In genomic region chr2:40371525-40372277, GRCh38 we compare ENCODE assay signal across 10 cellular contexts.
A peak's percentile ranks its signal among the peaks of the same experiment; 100 is the strongest.
DNase-seq lines count a peak whose midpoint lies in the region; ATAC-seq lines count a peak whose summit lies in the region.
"Had no signal": no experiment of that assay in that cellular context is flagged by ENCODE, and none has a peak within 500 bp of the region (broad histone marks: within the 10 kb centered on the region; RNA-seq: fewer than 3 reads in every experiment).

No MANE protein-coding gene starts in this region.

- peaks cover 7% of the 10 kb centered on the region for H3K79me1 ChIP-seq in mesenchymal stem cell (replicated peaks; ENCODE audit: low read length, poor library complexity, severe bottlenecking)

- peak overlapping the region in 1 of 2 experiments; percentile 41 for H3K4ac ChIP-seq in mesenchymal stem cell (ENCODE audit: low read depth in 1 of 2, low read length in 2 of 2)

- no peaks in the 10 kb centered on the region for H3K9me3 ChIP-seq in duodenal mucosa (ENCODE audit: control insufficient read depth in 1 of 2, low read length in 2 of 2)
- no peaks in the 10 kb centered on the region for H3K9me3 ChIP-seq in mesenchymal stem cell (ENCODE audit: control insufficient read depth, low read length)
- H3K9me3 ChIP-seq: breast epithelium had no signal

- no peak overlapping the region for H2BK12ac ChIP-seq in mesenchymal stem cell (ENCODE audit: low read length in 2 of 2)

- peak overlapping the region; percentile 96 for H2AK5ac ChIP-seq in mesenchymal stem cell (ENCODE audit: low read length, severe bottlenecking)

- H3K14ac ChIP-seq in mesenchymal stem cell (ENCODE audit: low read length in 2 of 2): no peak overlapping the region

- no peak overlapping the region for H3K23ac ChIP-seq in mesenchymal stem cell (ENCODE audit: low read length in 2 of 2)

- H3K4me1 ChIP-seq in duodenal mucosa (ENCODE audit: control insufficient read depth in 1 of 2, insufficient read depth in 2 of 2, low read length in 2 of 2) (no peaks in the 10 kb centered on the region), mesenchymal stem cell (ENCODE audit: control insufficient read depth, insufficient read depth, low read depth, low read length) (no peaks in the 10 kb centered on the region)
- H3K4me1 ChIP-seq: breast epithelium had no signal

- H4K91ac ChIP-seq in mesenchymal stem cell (ENCODE audit: low read length): no peak overlapping the region

- peak overlapping the region; percentile 13 for H3K27ac ChIP-seq in duodenal mucosa (ENCODE audit: low read depth, low read length)
- peak overlapping the region; percentile 78 for H3K27ac ChIP-seq in mesenchymal stem cell (ENCODE audit: low read length, poor library complexity, severe bottlenecking)
- H3K27ac ChIP-seq: breast epithelium had no signal

- no peak overlapping the region for H3K18ac ChIP-seq in mesenchymal stem cell (ENCODE audit: low read depth in 1 of 2, low read length in 2 of 2)

- 5% methylated on average over 2 of the region's 4 CpGs for WGBS in mesenchymal stem cell

- no peak overlapping the region for H4K8ac ChIP-seq in mesenchymal stem cell (ENCODE audit: low read length)

- H2BK5ac ChIP-seq in mesenchymal stem cell (ENCODE audit: low read depth, low read length, poor library complexity, severe bottlenecking): no peak overlapping the region

- H3K9ac ChIP-seq in duodenal mucosa (ENCODE audit: low read depth in 1 of 2, low read length in 2 of 2): peak overlapping the region in 1 of 2 donors; percentile 6
- H3K9ac ChIP-seq in mesenchymal stem cell (ENCODE audit: low read length): peak overlapping the region; percentile 68

- no peak overlapping the region for H2BK120ac ChIP-seq in mesenchymal stem cell (ENCODE audit: low read depth, low read length)

- no peaks in the 10 kb centered on the region for H3K36me3 ChIP-seq in duodenal mucosa (ENCODE audit: control insufficient read depth in 1 of 2, insufficient read depth in 2 of 2, low read length in 2 of 2)
- H3K36me3 ChIP-seq in mesenchymal stem cell (ENCODE audit: control insufficient read depth in 1 of 2, insufficient read depth in 2 of 2, low read depth in 1 of 2, low read length in 2 of 2): no peaks in the 10 kb centered on the region
- H3K36me3 ChIP-seq: breast epithelium had no signal

- H3K27me3 ChIP-seq in duodenal mucosa (ENCODE audit: control insufficient read depth in 1 of 2, insufficient read depth in 2 of 2, low read length in 2 of 2): no peaks in the 10 kb centered on the region
- no peaks in the 10 kb centered on the region for H3K27me3 ChIP-seq in mesenchymal stem cell (ENCODE audit: control insufficient read depth in 1 of 2, insufficient read depth in 1 of 2, low read length in 2 of 2)
- H3K27me3 ChIP-seq: breast epithelium had no signal

- no peak overlapping the region for H2BK15ac ChIP-seq in mesenchymal stem cell (ENCODE audit: low read depth, poor library complexity, severe bottlenecking)

- ATAC-seq in HG03159 (IDR thresholded peaks at IDR 0.05; ENCODE audit: unreplicated experiment) (no peak), HG02759 (IDR thresholded peaks at IDR 0.05; ENCODE audit: unreplicated experiment) (no peak)

- no peak overlapping the region for H2AFZ ChIP-seq in mesenchymal stem cell (ENCODE audit: low read depth, low read length)

- no peak overlapping the region for H3K4me3 ChIP-seq in duodenal mucosa (ENCODE audit: low read depth in 1 of 2, low read length in 2 of 2)
- H3K4me3 ChIP-seq in mesenchymal stem cell (ENCODE audit: insufficient read depth in 1 of 2, low read depth in 1 of 2, low read length in 2 of 2): no peak overlapping the region
- H3K4me3 ChIP-seq: breast epithelium, skin epidermis had no signal

- DNase-seq in AG08396 (ENCODE audit: low spot score): peak; percentile 74
- DNase-seq in NCI-H1436 treated with DMSO at 0.1 percent for 48 hours (lab: John Stamatoyannopoulos, UW): peak; percentile 24
- peak; percentile 84 for DNase-seq in mesenchymal stem cell
- DNase-seq in activated gamma-delta T cell treated with Interleukin-2 at 50 U/mL for 16 hours: no peak
- DNase-seq in RKO (ENCODE audit: low spot score): no peak

- H3K4me2 ChIP-seq in mesenchymal stem cell (ENCODE audit: low read length, poor library complexity, severe bottlenecking): no peak overlapping the region

Comparison
In these comparisons a context has a peak if more than half of its experiments do, and no peak if none do; other contexts are left out.
1. DNase-seq: peak in AG08396 (single experiment), NCI-H1436 treated with DMSO at 0.1 percent for 48 hours (single experiment) and mesenchymal stem cell (single experiment); none in activated gamma-delta T cell treated with Interleukin-2 at 50 U/mL for 16 hours (single experiment) and RKO (single experiment).